ENCODE assay signal across 17 cellular contexts in the genomic region with DNA sequence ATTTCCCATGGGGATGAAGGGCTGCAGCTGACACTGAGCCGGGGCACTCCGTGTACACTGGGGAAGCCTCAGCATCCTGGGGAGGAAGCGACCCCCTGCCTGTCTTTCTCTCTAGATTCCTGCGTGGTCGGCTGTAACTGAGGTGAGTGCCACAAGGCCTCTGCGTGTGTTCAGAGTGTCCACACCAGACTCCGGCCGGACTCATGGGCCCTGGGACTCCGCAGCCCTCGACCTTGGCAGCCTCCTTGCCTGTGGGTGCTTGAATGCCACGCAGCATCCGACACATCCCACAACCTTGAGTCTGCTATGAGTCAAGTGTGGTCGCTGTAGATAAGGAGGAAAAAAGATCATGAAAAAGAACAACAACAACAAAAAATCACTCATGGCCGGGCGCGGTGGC. TPM values are rescaled to one million over a fixed set of nuclear protein-coding genes. Genes with fewer than 3 reads are reported as not detected.
"Had no signal": no experiment of that assay in that cellular context is flagged by ENCODE, and none has a peak within 500 bp of the region (broad histone marks: within the 10 kb centered on the region; RNA-seq: fewer than 3 reads in every experiment).

No MANE protein-coding gene starts in this region.

- H3K36me3 Mint-ChIP-seq: activated naive CD8-positive, alpha-beta T cell treated with anti-CD3 and anti-CD28 coated beads for 36 hours; mesothelial cell of epicardium had no signal

- H3K4me3 Mint-ChIP-seq: activated naive CD8-positive, alpha-beta T cell treated with anti-CD3 and anti-CD28 coated beads for 36 hours; mesothelial cell of epicardium had no signal

- DNase-seq: activated CD4-positive, alpha-beta T cell treated with anti-CD3 and anti-CD28 coated beads, Interleukin-2, amount 50 U/mL, for 4 hours; activated gamma-delta T cell treated with Interleukin-2 at 50 U/mL for 16 hours; activated naive CD8-positive, alpha-beta T cell treated with anti-CD3 and anti-CD28 coated beads for 36 hours; activated T-cell treated with anti-CD3 and anti-CD28 coated beads, Interleukin-2, amount 50 U/mL, for 48 hours; caudate nucleus; colonic mucosa; effector CD4-positive, alpha-beta T cell; heart right ventricle; retina; T-helper 2 cell had no signal

- H3K27ac Mint-ChIP-seq: activated naive CD8-positive, alpha-beta T cell treated with anti-CD3 and anti-CD28 coated beads for 36 hours; mesothelial cell of epicardium had no signal

- ATAC-seq: activated CD4-positive, CD25-positive, alpha-beta regulatory T cell treated with anti-CD3 and anti-CD28 coated beads, Interleukin-2, amount 50 U/mL, for 24 hours had no signal

- H3K9me3 Mint-ChIP-seq: activated naive CD8-positive, alpha-beta T cell treated with anti-CD3 and anti-CD28 coated beads for 36 hours; mesothelial cell of epicardium had no signal

- H3K4me1 Mint-ChIP-seq: activated naive CD8-positive, alpha-beta T cell treated with anti-CD3 and anti-CD28 coated beads for 36 hours; mesothelial cell of epicardium had no signal

RNA-seq across cellular contexts. Expression of gene PAEP, which starts 23.4 kb away (rescaled TPM):
- total RNA-seq: activated naive CD8-positive, alpha-beta T cell treated with anti-CD3 and anti-CD28 coated beads for 36 hours; colonic mucosa; frontal cortex; heart right ventricle; kidney epithelial cell; mesothelial cell of epicardium; tibial nerve had no signal

RNA-seq across cellular contexts. Expression of gene OBP2A, which starts 39.0 kb away (rescaled TPM):
- total RNA-seq: activated naive CD8-positive, alpha-beta T cell treated with anti-CD3 and anti-CD28 coated beads for 36 hours; astrocyte; colonic mucosa; frontal cortex; heart right ventricle; kidney epithelial cell; mesothelial cell of epicardium; tibial nerve had no signal

RNA-seq across cellular contexts. Expression of gene GLT6D1, which starts 54.4 kb away (rescaled TPM):
- total RNA-seq: activated naive CD8-positive, alpha-beta T cell treated with anti-CD3 and anti-CD28 coated beads for 36 hours; astrocyte; colonic mucosa; frontal cortex; heart right ventricle; kidney epithelial cell; lower leg skin; mesothelial cell of epicardium; tibial nerve had no signal
